ENCODE assay signal across 1 cellular context in the genomic region with DNA sequence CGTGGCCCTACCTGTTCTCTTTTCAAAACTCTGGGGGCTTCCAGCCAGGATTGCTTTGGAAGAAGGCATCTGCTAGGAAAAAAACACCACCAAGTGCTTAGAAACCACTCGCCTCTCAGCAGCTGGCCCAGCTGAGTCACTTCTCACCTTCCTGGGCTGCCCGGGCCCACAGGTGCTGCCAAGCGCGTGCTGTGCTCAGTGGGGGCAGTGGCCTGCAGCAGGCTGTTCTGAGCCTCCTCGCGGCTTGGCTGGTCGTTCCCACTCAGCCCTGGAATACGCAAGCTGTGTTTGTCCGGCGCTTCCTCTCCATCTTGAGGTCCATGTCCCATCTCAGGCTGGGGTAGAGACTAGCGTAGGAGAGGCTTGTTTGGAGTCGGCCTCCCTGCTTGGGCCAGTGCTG.
TF ChIP-seq lines count a peak whose summit lies in the region.

No MANE protein-coding gene starts in this region.

TF ChIP-seq in GM12878, 131 proteins besides CTCF, POLR2A, EP300 and RAD21 (continued from another document):
- TF ChIP-seq, protein P1, sequence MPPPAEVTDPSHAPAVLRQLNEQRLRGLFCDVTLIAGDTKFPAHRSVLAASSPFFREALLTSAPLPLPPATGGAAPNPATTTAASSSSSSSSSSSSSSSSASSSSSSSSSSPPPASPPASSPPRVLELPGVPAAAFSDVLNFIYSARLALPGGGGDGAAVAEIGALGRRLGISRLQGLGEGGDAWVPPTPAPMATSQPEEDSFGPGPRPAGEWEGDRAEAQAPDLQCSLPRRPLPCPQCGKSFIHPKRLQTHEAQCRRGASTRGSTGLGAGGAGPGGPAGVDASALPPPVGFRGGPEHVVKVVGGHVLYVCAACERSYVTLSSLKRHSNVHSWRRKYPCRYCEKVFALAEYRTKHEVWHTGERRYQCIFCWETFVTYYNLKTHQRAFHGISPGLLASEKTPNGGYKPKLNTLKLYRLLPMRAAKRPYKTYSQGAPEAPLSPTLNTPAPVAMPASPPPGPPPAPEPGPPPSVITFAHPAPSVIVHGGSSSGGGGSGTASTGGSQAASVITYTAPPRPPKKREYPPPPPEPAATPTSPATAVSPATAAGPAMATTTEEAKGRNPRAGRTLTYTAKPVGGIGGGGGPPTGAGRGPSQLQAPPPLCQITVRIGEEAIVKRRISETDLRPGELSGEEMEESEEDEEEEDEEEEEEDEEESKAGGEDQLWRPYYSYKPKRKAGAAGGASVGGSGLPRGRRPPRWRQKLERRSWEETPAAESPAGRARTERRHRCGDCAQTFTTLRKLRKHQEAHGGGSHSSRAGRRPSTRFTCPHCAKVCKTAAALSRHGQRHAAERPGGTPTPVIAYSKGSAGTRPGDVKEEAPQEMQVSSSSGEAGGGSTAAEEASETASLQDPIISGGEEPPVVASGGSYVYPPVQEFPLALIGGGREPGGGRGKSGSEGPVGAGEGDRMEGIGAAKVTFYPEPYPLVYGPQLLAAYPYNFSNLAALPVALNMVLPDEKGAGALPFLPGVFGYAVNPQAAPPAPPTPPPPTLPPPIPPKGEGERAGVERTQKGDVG (CRISPR knock-in tag; IDR thresholded peaks at IDR 0.05): no peak
- TF ChIP-seq JUNB (IDR thresholded peaks at IDR 0.05) (no peak), BHLHE40 (IDR thresholded peaks at IDR 0.05; ENCODE audit: borderline replicate concordance in 1 of 2, low read depth in 2 of 2, low read length in 1 of 2) (peak in 1 of 2 experiments; percentile 24; a peak in 1 of 4 replicates), CREM (IDR thresholded peaks at IDR 0.05; ENCODE audit: low read depth) (no peak), NFXL1 (IDR thresholded peaks at IDR 0.05; ENCODE audit: borderline replicate concordance) (no peak), TCF3 (IDR thresholded peaks at IDR 0.05; ENCODE audit: borderline replicate concordance, insufficient read depth, low read depth, low read length) (peak; percentile 92), ZSCAN29 (IDR thresholded peaks at IDR 0.05) (no peak), EZH2 (IDR thresholded peaks at IDR 0.05; ENCODE audit: borderline replicate concordance, control insufficient read depth, low read depth, low read length) (no peak)
- TF ChIP-seq, protein P2, sequence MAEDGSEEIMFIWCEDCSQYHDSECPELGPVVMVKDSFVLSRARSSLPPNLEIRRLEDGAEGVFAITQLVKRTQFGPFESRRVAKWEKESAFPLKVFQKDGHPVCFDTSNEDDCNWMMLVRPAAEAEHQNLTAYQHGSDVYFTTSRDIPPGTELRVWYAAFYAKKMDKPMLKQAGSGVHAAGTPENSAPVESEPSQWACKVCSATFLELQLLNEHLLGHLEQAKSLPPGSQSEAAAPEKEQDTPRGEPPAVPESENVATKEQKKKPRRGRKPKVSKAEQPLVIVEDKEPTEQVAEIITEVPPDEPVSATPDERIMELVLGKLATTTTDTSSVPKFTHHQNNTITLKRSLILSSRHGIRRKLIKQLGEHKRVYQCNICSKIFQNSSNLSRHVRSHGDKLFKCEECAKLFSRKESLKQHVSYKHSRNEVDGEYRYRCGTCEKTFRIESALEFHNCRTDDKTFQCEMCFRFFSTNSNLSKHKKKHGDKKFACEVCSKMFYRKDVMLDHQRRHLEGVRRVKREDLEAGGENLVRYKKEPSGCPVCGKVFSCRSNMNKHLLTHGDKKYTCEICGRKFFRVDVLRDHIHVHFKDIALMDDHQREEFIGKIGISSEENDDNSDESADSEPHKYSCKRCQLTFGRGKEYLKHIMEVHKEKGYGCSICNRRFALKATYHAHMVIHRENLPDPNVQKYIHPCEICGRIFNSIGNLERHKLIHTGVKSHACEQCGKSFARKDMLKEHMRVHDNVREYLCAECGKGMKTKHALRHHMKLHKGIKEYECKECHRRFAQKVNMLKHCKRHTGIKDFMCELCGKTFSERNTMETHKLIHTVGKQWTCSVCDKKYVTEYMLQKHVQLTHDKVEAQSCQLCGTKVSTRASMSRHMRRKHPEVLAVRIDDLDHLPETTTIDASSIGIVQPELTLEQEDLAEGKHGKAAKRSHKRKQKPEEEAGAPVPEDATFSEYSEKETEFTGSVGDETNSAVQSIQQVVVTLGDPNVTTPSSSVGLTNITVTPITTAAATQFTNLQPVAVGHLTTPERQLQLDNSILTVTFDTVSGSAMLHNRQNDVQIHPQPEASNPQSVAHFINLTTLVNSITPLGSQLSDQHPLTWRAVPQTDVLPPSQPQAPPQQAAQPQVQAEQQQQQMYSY (CRISPR knock-in tag; IDR thresholded peaks at IDR 0.05): no peak
- TF ChIP-seq, protein P3, sequence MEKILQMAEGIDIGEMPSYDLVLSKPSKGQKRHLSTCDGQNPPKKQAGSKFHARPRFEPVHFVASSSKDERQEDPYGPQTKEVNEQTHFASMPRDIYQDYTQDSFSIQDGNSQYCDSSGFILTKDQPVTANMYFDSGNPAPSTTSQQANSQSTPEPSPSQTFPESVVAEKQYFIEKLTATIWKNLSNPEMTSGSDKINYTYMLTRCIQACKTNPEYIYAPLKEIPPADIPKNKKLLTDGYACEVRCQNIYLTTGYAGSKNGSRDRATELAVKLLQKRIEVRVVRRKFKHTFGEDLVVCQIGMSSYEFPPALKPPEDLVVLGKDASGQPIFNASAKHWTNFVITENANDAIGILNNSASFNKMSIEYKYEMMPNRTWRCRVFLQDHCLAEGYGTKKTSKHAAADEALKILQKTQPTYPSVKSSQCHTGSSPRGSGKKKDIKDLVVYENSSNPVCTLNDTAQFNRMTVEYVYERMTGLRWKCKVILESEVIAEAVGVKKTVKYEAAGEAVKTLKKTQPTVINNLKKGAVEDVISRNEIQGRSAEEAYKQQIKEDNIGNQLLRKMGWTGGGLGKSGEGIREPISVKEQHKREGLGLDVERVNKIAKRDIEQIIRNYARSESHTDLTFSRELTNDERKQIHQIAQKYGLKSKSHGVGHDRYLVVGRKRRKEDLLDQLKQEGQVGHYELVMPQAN (conservative IDR thresholded peaks at IDR 0.05): no peak
- TF ChIP-seq, protein P4, sequence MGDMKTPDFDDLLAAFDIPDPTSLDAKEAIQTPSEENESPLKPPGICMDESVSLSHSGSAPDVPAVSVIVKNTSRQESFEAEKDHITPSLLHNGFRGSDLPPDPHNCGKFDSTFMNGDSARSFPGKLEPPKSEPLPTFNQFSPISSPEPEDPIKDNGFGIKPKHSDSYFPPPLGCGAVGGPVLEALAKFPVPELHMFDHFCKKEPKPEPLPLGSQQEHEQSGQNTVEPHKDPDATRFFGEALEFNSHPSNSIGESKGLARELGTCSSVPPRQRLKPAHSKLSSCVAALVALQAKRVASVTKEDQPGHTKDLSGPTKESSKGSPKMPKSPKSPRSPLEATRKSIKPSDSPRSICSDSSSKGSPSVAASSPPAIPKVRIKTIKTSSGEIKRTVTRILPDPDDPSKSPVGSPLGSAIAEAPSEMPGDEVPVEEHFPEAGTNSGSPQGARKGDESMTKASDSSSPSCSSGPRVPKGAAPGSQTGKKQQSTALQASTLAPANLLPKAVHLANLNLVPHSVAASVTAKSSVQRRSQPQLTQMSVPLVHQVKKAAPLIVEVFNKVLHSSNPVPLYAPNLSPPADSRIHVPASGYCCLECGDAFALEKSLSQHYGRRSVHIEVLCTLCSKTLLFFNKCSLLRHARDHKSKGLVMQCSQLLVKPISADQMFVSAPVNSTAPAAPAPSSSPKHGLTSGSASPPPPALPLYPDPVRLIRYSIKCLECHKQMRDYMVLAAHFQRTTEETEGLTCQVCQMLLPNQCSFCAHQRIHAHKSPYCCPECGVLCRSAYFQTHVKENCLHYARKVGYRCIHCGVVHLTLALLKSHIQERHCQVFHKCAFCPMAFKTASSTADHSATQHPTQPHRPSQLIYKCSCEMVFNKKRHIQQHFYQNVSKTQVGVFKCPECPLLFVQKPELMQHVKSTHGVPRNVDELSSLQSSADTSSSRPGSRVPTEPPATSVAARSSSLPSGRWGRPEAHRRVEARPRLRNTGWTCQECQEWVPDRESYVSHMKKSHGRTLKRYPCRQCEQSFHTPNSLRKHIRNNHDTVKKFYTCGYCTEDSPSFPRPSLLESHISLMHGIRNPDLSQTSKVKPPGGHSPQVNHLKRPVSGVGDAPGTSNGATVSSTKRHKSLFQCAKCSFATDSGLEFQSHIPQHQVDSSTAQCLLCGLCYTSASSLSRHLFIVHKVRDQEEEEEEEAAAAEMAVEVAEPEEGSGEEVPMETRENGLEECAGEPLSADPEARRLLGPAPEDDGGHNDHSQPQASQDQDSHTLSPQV (IDR thresholded peaks at IDR 0.05): no peak
- TF ChIP-seq, protein P5, sequence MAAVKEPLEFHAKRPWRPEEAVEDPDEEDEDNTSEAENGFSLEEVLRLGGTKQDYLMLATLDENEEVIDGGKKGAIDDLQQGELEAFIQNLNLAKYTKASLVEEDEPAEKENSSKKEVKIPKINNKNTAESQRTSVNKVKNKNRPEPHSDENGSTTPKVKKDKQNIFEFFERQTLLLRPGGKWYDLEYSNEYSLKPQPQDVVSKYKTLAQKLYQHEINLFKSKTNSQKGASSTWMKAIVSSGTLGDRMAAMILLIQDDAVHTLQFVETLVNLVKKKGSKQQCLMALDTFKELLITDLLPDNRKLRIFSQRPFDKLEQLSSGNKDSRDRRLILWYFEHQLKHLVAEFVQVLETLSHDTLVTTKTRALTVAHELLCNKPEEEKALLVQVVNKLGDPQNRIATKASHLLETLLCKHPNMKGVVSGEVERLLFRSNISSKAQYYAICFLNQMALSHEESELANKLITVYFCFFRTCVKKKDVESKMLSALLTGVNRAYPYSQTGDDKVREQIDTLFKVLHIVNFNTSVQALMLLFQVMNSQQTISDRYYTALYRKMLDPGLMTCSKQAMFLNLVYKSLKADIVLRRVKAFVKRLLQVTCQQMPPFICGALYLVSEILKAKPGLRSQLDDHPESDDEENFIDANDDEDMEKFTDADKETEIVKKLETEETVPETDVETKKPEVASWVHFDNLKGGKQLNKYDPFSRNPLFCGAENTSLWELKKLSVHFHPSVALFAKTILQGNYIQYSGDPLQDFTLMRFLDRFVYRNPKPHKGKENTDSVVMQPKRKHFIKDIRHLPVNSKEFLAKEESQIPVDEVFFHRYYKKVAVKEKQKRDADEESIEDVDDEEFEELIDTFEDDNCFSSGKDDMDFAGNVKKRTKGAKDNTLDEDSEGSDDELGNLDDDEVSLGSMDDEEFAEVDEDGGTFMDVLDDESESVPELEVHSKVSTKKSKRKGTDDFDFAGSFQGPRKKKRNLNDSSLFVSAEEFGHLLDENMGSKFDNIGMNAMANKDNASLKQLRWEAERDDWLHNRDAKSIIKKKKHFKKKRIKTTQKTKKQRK (IDR thresholded peaks at IDR 0.05; ENCODE audit: low read depth, low read length): no peak
